12 cellular contexts compared by ENCODE assay signal in genomic region chr10:80411267-80411668, GRCh38. TPM values are rescaled to one million over a fixed set of nuclear protein-coding genes. Genes with fewer than 3 reads are reported as not detected.
DNase-seq lines count a peak whose midpoint lies in the region; ATAC-seq and TF ChIP-seq lines count a peak whose summit lies in the region.
"Had no signal": no experiment of that assay in that cellular context is flagged by ENCODE, and none has a peak within 500 bp of the region (broad histone marks: within the 10 kb centered on the region; RNA-seq: fewer than 3 reads in every experiment).

No MANE protein-coding gene starts in this region.

- H3K27ac Mint-ChIP-seq in brain = peak overlapping the region in 3 of 5 experiments; percentile 48 to 98 (median 92)

- H3K4me2 ChIP-seq in Loucy (ENCODE audit: low read depth, low read length, poor library complexity, severe bottlenecking) = peak overlapping the region; percentile 73
- H3K4me2 ChIP-seq in smooth muscle cell = peak overlapping the region; percentile 93

- H3K79me2 ChIP-seq in Loucy (ENCODE audit: insufficient read depth, low read length) (peaks cover 79% of the 10 kb centered on the region), smooth muscle cell (ENCODE audit: low read depth) (peaks cover 8% of the 10 kb centered on the region)

- H3K4me1 ChIP-seq in Loucy (ENCODE audit: insufficient read depth, low read length, poor library complexity, severe bottlenecking) (peaks cover 71% of the 10 kb centered on the region), smooth muscle cell (ENCODE audit: low read depth) (peaks cover 55% of the 10 kb centered on the region)

- no peak overlapping the region for H2AFZ ChIP-seq in Loucy (ENCODE audit: low read length)
- no peak overlapping the region for H2AFZ ChIP-seq in smooth muscle cell (ENCODE audit: low read depth)

- H3K36me3 ChIP-seq in Loucy (ENCODE audit: insufficient read depth, low read length) (no peaks in the 10 kb centered on the region), smooth muscle cell (ENCODE audit: low read depth) (no peaks in the 10 kb centered on the region)

- no peaks in the 10 kb centered on the region for H3K9me3 ChIP-seq in Loucy (ENCODE audit: insufficient read depth, low read depth, low read length)
- H3K9me3 ChIP-seq in smooth muscle cell (replicated peaks; ENCODE audit: low read depth) = no peaks in the 10 kb centered on the region

- H3K9me2 ChIP-seq in Loucy (replicated peaks; ENCODE audit: low read depth, low read length) = no peaks in the 10 kb centered on the region

- peaks cover 0 to 6% (median 0%) of the 10 kb centered on the region in 5 experiments for H3K9me3 Mint-ChIP-seq in brain
- no peaks in the 10 kb centered on the region for H3K9me3 Mint-ChIP-seq in activated T-cell treated with anti-CD3 and anti-CD28 coated beads, Interleukin-2, amount 50 U/mL, for 4 hours

- peak overlapping the region; percentile 78 for H3K27ac ChIP-seq in smooth muscle cell (ENCODE audit: low read depth)

- H3K4me1 Mint-ChIP-seq in brain = peaks cover 91% of the 10 kb centered on the region
- H3K4me1 Mint-ChIP-seq in activated T-cell treated with anti-CD3 and anti-CD28 coated beads, Interleukin-2, amount 50 U/mL, for 4 hours (ENCODE audit: low read depth) = peaks cover 14% of the 10 kb centered on the region

- ATAC-seq in GM19463 (IDR thresholded peaks at IDR 0.05; ENCODE audit: unreplicated experiment) = no peak
- no peak for ATAC-seq in activated T-cell treated with anti-CD3 and anti-CD28 coated beads, Interleukin-2, amount 50 U/mL, for 4 hours

- H3K4me3 ChIP-seq in Loucy (ENCODE audit: low read length, poor library complexity, severe bottlenecking) (peak overlapping the region; percentile 86), smooth muscle cell (no peak overlapping the region)
- H3K4me3 ChIP-seq: lung had no signal

- H3K27me3 ChIP-seq in Loucy (ENCODE audit: insufficient read depth, low read length, poor library complexity, severe bottlenecking) = no peaks in the 10 kb centered on the region
- H3K27me3 ChIP-seq in smooth muscle cell (ENCODE audit: low read depth) = no peaks in the 10 kb centered on the region

- TF ChIP-seq CTCF in Loucy (conservative IDR thresholded peaks at IDR 0.05; ENCODE audit: low read length) (no peak), brain (conservative IDR thresholded peaks at IDR 0.05) (no peak), smooth muscle cell (IDR thresholded peaks at IDR 0.05; ENCODE audit: borderline replicate concordance, insufficient read depth, poor library complexity, severe bottlenecking) (no peak)

- H3F3A ChIP-seq in Loucy (ENCODE audit: low read depth) (no peaks in the 10 kb centered on the region), smooth muscle cell (ENCODE audit: low read depth) (peaks cover 21% of the 10 kb centered on the region)

- H3K9ac ChIP-seq in Loucy (ENCODE audit: low read depth, low read length, poor library complexity, severe bottlenecking) = peak overlapping the region; percentile 88
- H3K9ac ChIP-seq in smooth muscle cell (ENCODE audit: low read depth) = no peak overlapping the region

- 34% methylated on average over 2 of the region's 2 CpGs for WGBS in smooth muscle cell (ENCODE audit: low lambda C conversion rate)

- H4K20me1 ChIP-seq in Loucy (ENCODE audit: insufficient read depth, low read length, poor library complexity, severe bottlenecking) = peaks cover 21% of the 10 kb centered on the region
- peaks cover 34% of the 10 kb centered on the region for H4K20me1 ChIP-seq in smooth muscle cell (ENCODE audit: low read depth)

- DNase-seq in islet precursor cell = peak; percentile 60
- no peak for DNase-seq in smooth muscle cell (lab: John Stamatoyannopoulos, UW; ENCODE audit: unreplicated experiment)
- DNase-seq in C1 segment of cervical spinal cord (lab: John Stamatoyannopoulos, UW) = no peak
- DNase-seq in activated T-cell treated with anti-CD3 and anti-CD28 coated beads, Interleukin-2, amount 50 U/mL, for 4 hours = no peak
- no peak for DNase-seq in hippocampal formation (lab: John Stamatoyannopoulos, UW)
- DNase-seq: DMS153, NCI-H1105 treated with DMSO at 0.1 percent for 48 hours had no signal

- H3K27me3 Mint-ChIP-seq in brain = peaks cover 6% of the 10 kb centered on the region
- H3K27me3 Mint-ChIP-seq in activated T-cell treated with anti-CD3 and anti-CD28 coated beads, Interleukin-2, amount 50 U/mL, for 4 hours (ENCODE audit: low read depth) = peaks cover 6% of the 10 kb centered on the region

- H3K36me3 Mint-ChIP-seq in brain = no peaks in the 10 kb centered on the region
- no peaks in the 10 kb centered on the region for H3K36me3 Mint-ChIP-seq in activated T-cell treated with anti-CD3 and anti-CD28 coated beads, Interleukin-2, amount 50 U/mL, for 4 hours (ENCODE audit: insufficient read depth)

- peak overlapping the region in 4 of 5 experiments; percentile 5 to 94 (median 66) for H3K4me3 Mint-ChIP-seq in brain
- H3K4me3 Mint-ChIP-seq in activated T-cell treated with anti-CD3 and anti-CD28 coated beads, Interleukin-2, amount 50 U/mL, for 4 hours = no peak overlapping the region

RNA-seq across cellular contexts. Expression of gene PRXL2A, which starts 2.9 kb away (rescaled TPM):
- polyA plus RNA-seq in brain (ENCODE audit: insufficient read depth, low read depth, low replicate concordance) (178 TPM), smooth muscle cell (80.0 and 82.0 TPM in 2 replicates)
- total RNA-seq in smooth muscle cell = 28.8 and 43.6 TPM in 2 replicates
- total RNA-seq in activated T-cell treated with anti-CD3 and anti-CD28 coated beads, Interleukin-2, amount 50 U/mL, for 4 hours = 10 to 100 TPM in 2 of 3 donors, 1 to 10 TPM in 1; 6.1 to 11.1 (median 10.8) TPM

RNA-seq across cellular contexts. Expression of gene TSPAN14, which starts 42.8 kb away (rescaled TPM):
- 70.4 TPM for polyA plus RNA-seq in brain (ENCODE audit: insufficient read depth, low read depth, low replicate concordance)
- 39.8 and 42.7 TPM in 2 replicates for total RNA-seq in smooth muscle cell
- 46.3 and 82.5 TPM in 2 replicates for polyA plus RNA-seq in smooth muscle cell
- total RNA-seq in activated T-cell treated with anti-CD3 and anti-CD28 coated beads, Interleukin-2, amount 50 U/mL, for 4 hours = 10 to 100 TPM; 31.8 to 36.2 (median 35.0) TPM

RNA-seq across cellular contexts. Expression of gene DYDC2, which starts 54.7 kb away (rescaled TPM):
- 1.2 TPM for polyA plus RNA-seq in brain (ENCODE audit: insufficient read depth, low read depth, low replicate concordance)
- not detected in 2 replicates for total RNA-seq in smooth muscle cell
- polyA plus RNA-seq in smooth muscle cell = not detected in 2 replicates
- total RNA-seq in activated T-cell treated with anti-CD3 and anti-CD28 coated beads, Interleukin-2, amount 50 U/mL, for 4 hours = not detected
- total RNA-seq: fibroblast of lung had no signal
- polyA plus RNA-seq: fibroblast of lung had no signal

RNA-seq across cellular contexts. Expression of gene DYDC1, which starts 54.7 kb away (rescaled TPM):
- polyA plus RNA-seq in brain (ENCODE audit: insufficient read depth, low read depth, low replicate concordance) (not detected), smooth muscle cell (not detected in 2 replicates)
- not detected in 2 replicates for total RNA-seq in smooth muscle cell
- total RNA-seq in activated T-cell treated with anti-CD3 and anti-CD28 coated beads, Interleukin-2, amount 50 U/mL, for 4 hours = not detected
- total RNA-seq: fibroblast of lung had no signal
- polyA plus RNA-seq: fibroblast of lung had no signal
